9 cellular contexts compared by ENCODE assay signal in the genomic region with DNA sequence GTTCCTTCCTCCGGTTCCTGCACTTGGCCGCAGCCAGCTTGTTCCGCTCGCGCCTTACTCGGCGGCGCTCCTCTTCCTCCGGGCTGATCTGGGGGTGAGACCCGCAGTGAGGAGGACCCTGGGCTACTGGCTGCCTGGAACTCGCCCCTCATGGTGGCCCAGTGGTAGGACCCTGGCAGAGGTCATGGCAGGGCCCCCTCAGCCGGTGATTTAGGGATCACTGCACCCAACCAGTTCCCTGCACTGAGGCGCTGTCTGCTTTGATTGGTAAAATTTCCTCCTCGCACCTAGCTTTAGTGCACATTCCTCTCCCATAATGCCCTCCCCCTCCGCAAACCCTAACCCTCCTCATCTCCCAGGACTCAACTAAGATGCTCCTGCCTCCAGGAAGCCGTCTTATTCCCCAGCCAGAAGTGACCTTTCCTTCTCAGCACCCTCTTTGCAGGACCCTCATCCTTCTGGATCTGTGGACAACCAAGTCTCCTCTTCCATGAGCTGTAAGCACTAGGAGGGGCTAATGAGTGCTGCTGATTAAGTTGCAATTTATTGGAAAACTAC. TPM values are rescaled to one million over a fixed set of nuclear protein-coding genes. Genes with fewer than 3 reads are reported as not detected.
DNase-seq lines count a peak whose midpoint lies in the region; ATAC-seq and TF ChIP-seq lines count a peak whose summit lies in the region.
"Had no signal": no experiment of that assay in that cellular context is flagged by ENCODE, and none has a peak within 500 bp of the region (broad histone marks: within the 10 kb centered on the region; RNA-seq: fewer than 3 reads in every experiment).

No MANE protein-coding gene starts in this region.

- no peaks in the 10 kb centered on the region for H3K36me3 ChIP-seq in Peyer's patch

- H3K4me3 ChIP-seq in GM08714 (ENCODE audit: low read length) (peak overlapping the region; percentile 28; the same call in 1 of the 2 replicates), Peyer's patch (peak overlapping the region; percentile 21 to 34 (median 29)), coronary artery (peak overlapping the region; percentile 73)

- no peak for TF ChIP-seq POLR2A in Peyer's patch (IDR thresholded peaks at IDR 0.05)

- intact Hi-C loops in posterior vena cava (cut with DNase I) = no loop called here

- H3K27ac ChIP-seq in Peyer's patch (peak overlapping the region; percentile 74 to 99 (median 83)), coronary artery (peak overlapping the region; percentile 72 to 91)

- no peak for ATAC-seq in HG03139 (IDR thresholded peaks at IDR 0.05; ENCODE audit: unreplicated experiment)
- no peak for ATAC-seq in HG02981 (IDR thresholded peaks at IDR 0.05; ENCODE audit: unreplicated experiment)

- H3K4me3 Mint-ChIP-seq in mesothelial cell of epicardium = no peak overlapping the region

- no peak for TF ChIP-seq CTCF in Peyer's patch (IDR thresholded peaks at IDR 0.05)
- TF ChIP-seq CTCF in coronary artery (IDR thresholded peaks at IDR 0.05) = no peak
- no peak for TF ChIP-seq CTCF in mesothelial cell of epicardium (IDR thresholded peaks at IDR 0.05; ENCODE audit: unreplicated experiment)

- H3K27me3 Mint-ChIP-seq in mesothelial cell of epicardium (ENCODE audit: low read depth) = peaks cover 46% of the 10 kb centered on the region

- H3K4me1 ChIP-seq in Peyer's patch = peaks cover 2 to 46% (median 32%) of the 10 kb centered on the region in 4 donors

- H3K27ac Mint-ChIP-seq in mesothelial cell of epicardium = no peak overlapping the region

- H3K36me3 Mint-ChIP-seq in mesothelial cell of epicardium = no peaks in the 10 kb centered on the region

- DNase-seq in Peyer's patch = peak in 2 of 3 donors; percentile 70 to 82
- DNase-seq in coronary artery (ENCODE audit: low spot score) = no peak
- peak; percentile 88 for DNase-seq in posterior vena cava (ENCODE audit: low spot score)
- DNase-seq in mesothelial cell of epicardium (ENCODE audit: low spot score in 2 of 2, unreplicated experiment in 2 of 2) = no peak
- DNase-seq in NCI-H1436 treated with DMSO at 0.1 percent for 48 hours (lab: John Stamatoyannopoulos, UW) = no peak

- peaks cover 26% of the 10 kb centered on the region for H3K4me1 Mint-ChIP-seq in mesothelial cell of epicardium

- H3K9me3 ChIP-seq in Peyer's patch = no peaks in the 10 kb centered on the region

- H3K9me3 Mint-ChIP-seq in mesothelial cell of epicardium = no peaks in the 10 kb centered on the region

- no peaks in the 10 kb centered on the region for H3K27me3 ChIP-seq in Peyer's patch

RNA-seq across cellular contexts. Expression of gene CCDC85B, which starts 3.6 kb away (rescaled TPM):
- total RNA-seq in Peyer's patch (10 to 100 TPM in 1 of 4 donors, 1 to 10 TPM in 3; 3.5 to 12.4 (median 7.4) TPM), posterior vena cava (10 to 100 TPM; 31.8 to 36.7 TPM), mesothelial cell of epicardium (12.3 to 13.8 TPM (median 12.8 TPM) in 3 replicates)

RNA-seq across cellular contexts. Expression of gene FIBP, which starts 5.8 kb away (rescaled TPM):
- total RNA-seq in Peyer's patch (100 to 1,000 TPM; 100 to 173 (median 122) TPM), posterior vena cava (10 to 100 TPM; 39.7 to 40.8 TPM), mesothelial cell of epicardium (62.4 to 63.9 TPM (median 62.9 TPM) in 3 replicates)

RNA-seq across cellular contexts. Expression of gene FOSL1, which starts 6.1 kb away (rescaled TPM):
- total RNA-seq in Peyer's patch (1 to 10 TPM in 3 of 4 donors, not detected in 1; 1.5 to 7.4 (median 1.7) TPM), posterior vena cava (10 to 100 TPM in 1 of 2 donors, 1 to 10 TPM in 1; 7.4 to 38.7 TPM), mesothelial cell of epicardium (2.7 to 4.3 TPM (median 3.1 TPM) in 3 replicates)

RNA-seq across cellular contexts. Expression of gene CTSW, which starts 14.5 kb away (rescaled TPM):
- total RNA-seq in Peyer's patch = 1 to 10 TPM in 2 of 4 donors, not detected in 2; 1.3 to 1.9 TPM
- total RNA-seq in posterior vena cava = 1 to 10 TPM; 1.4 to 1.8 TPM
- total RNA-seq in mesothelial cell of epicardium = not detected in 3 replicates
- total RNA-seq: H1 had no signal

RNA-seq across cellular contexts. Expression of gene EFEMP2, which starts 21.5 kb away (rescaled TPM):
- total RNA-seq in Peyer's patch (10 to 100 TPM in 3 of 4 donors, 1 to 10 TPM in 1; 4.4 to 75.1 (median 12.1) TPM), posterior vena cava (100 to 1,000 TPM; 111 to 131 TPM), mesothelial cell of epicardium (203 to 216 TPM (median 211 TPM) in 3 replicates)

Comparison
In these comparisons a context has a peak if more than half of its experiments do, and no peak if none do; other contexts are left out.
1. DNase-seq: peak in Peyer's patch (2 of 3) and posterior vena cava (single experiment); none in coronary artery (single experiment), mesothelial cell of epicardium (0 of 2) and NCI-H1436 treated with DMSO at 0.1 percent for 48 hours (single experiment).
2. Peak in every context shown above with its lines, with median percentiles within 50 percentile points of each other: H3K4me3 ChIP-seq.